ENCODE assay signal across 8 cellular contexts in the genomic region with DNA sequence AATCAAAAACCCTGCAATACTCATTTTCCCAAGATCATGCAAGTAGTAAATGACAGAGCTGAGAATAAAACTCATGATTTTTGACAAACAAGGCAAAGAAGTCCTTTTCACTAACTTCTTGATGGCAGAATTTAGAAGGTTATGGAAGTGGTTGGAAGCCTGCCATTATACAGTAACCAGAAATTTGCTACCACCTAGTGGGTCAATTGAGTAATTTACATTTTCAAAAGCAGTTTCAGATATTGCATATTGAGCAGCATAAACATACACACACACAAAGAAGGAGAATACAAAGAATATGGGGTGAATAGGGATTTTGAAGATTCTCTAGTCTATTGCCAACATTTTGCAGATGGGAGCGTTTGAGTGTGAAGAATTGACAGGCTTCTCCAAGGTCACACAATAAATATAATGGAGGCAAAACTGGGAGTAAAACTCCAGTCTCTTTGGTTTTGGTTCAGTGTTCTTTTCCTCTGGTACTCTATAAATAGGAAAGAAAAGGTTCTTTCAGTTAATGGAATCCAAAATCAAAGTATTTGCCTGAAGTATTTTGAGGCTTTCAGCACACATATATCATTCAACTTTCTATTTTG.
A peak's percentile ranks its signal among the peaks of the same experiment; 100 is the strongest.
DNase-seq lines count a peak whose midpoint lies in the region; ATAC-seq, FAIRE-seq and TF ChIP-seq lines count a peak whose summit lies in the region.

No MANE protein-coding gene starts in this region.

- H3K4me3 ChIP-seq in esophagus squamous epithelium: no peak overlapping the region
- H3K4me3 ChIP-seq in psoas muscle: no peak overlapping the region

- ATAC-seq in psoas muscle: no peak
- ATAC-seq in HG02840 (IDR thresholded peaks at IDR 0.05; ENCODE audit: low FRiP score, unreplicated experiment): no peak

- peak; percentile 81 for FAIRE-seq in GM19239 (lab: Jason Lieb, UNC)

- H3K36me3 ChIP-seq in esophagus squamous epithelium (no peaks in the 10 kb centered on the region), psoas muscle (ENCODE audit: insufficient read depth in 1 of 2, low read depth in 1 of 2) (no peaks in the 10 kb centered on the region)

- WGBS in esophagus squamous epithelium, 2 donors: 7 to 16% methylated on average over 1 of the region's 1 CpG
- WGBS in psoas muscle, 3 donors: 15 to 26% (median 16%) methylated on average over 1 of the region's 1 CpG

- DNase-seq in CMK (ENCODE audit: low read depth) (peak; percentile 18), GM19239 (ENCODE audit: insufficient read length, low spot score) (no peak), HT1080 (ENCODE audit: low read depth) (peak; percentile 20), RKO (ENCODE audit: low spot score) (peak; percentile 63), esophagus squamous epithelium (lab: John Stamatoyannopoulos, UW) (no peak), psoas muscle (no peak), NCI-H1930 (lab: John Stamatoyannopoulos, UW) (no peak)

- peak; percentile 20 to 74 (median 57) for TF ChIP-seq CTCF in esophagus squamous epithelium (IDR thresholded peaks at IDR 0.05)
- peak; percentile 54 for TF ChIP-seq CTCF in psoas muscle (IDR thresholded peaks at IDR 0.05)

- H3K27me3 ChIP-seq in esophagus squamous epithelium: no peaks in the 10 kb centered on the region
- H3K27me3 ChIP-seq in psoas muscle (ENCODE audit: insufficient read depth in 3 of 3, low read length in 2 of 3): no peaks in the 10 kb centered on the region

- no peak for TF ChIP-seq POLR2A in esophagus squamous epithelium (IDR thresholded peaks at IDR 0.05)

- H3K4me1 ChIP-seq in esophagus squamous epithelium: no peaks in the 10 kb centered on the region
- H3K4me1 ChIP-seq in psoas muscle: no peaks in the 10 kb centered on the region

- intact Hi-C loops in esophagus squamous epithelium (cut with DNase I): loop anchor here (10.0 kb wide), 1 partner anchor 529 kb away; no protein-coding TSS in a partner anchor
- intact Hi-C loops in psoas muscle (cut with DNase I): loop anchor here (2.0 to 10.0 kb wide), 3 partner anchors 479 to 529 kb away; no protein-coding TSS in a partner anchor

- H3K27ac ChIP-seq in esophagus squamous epithelium (no peak overlapping the region), psoas muscle (no peak overlapping the region)

- H3K9me3 ChIP-seq in esophagus squamous epithelium: no peaks in the 10 kb centered on the region
- no peaks in the 10 kb centered on the region for H3K9me3 ChIP-seq in psoas muscle

Comparison
In these comparisons a context has a peak if more than half of its experiments do, and no peak if none do; other contexts are left out.
1. DNase-seq: peak in CMK (single experiment), HT1080 (single experiment) and RKO (single experiment); none in GM19239 (single experiment), esophagus squamous epithelium (single experiment), psoas muscle (0 of 2) and NCI-H1930 (0 of 2).